In genomic region chr3:72254483-72254882, GRCh38 we compare ENCODE assay signal across 21 cellular contexts.
"Had no signal": no experiment of that assay in that cellular context is flagged by ENCODE, and none has a peak within 500 bp of the region (broad histone marks: within the 10 kb centered on the region; RNA-seq: fewer than 3 reads in every experiment).

No MANE protein-coding gene starts in this region.

- H3K9me3 ChIP-seq: left lung, lower lobe of right lung, pancreas, prostate gland, sigmoid colon, spleen, suprapubic skin, thoracic aorta, tibial artery, upper lobe of right lung had no signal

- ATAC-seq: naive thymus-derived CD8-positive, alpha-beta T cell; stimulated activated effector memory CD8-positive, alpha-beta T cell treated with anti-CD3 and anti-CD28 coated beads, Interleukin-12 subunit alpha, Interleukin-12 subunit beta, amount 100 ng/mL, for 72 hours had no signal

- FAIRE-seq: keratinocyte, pancreas, small intestine, urothelium cell line had no signal

- DNase-seq: hippocampal formation; left colon; left lung; lower lobe of right lung; mammary epithelial cell; naive thymus-derived CD8-positive, alpha-beta T cell; posterior cingulate gyrus; sigmoid colon; spleen; stimulated activated CD4-positive, alpha-beta T cell treated with anti-CD3 and anti-CD28 coated beads, Interleukin-4, amount 100 ng/mL, for 24 hours; stimulated activated naive CD4-positive, alpha-beta T cell; upper lobe of right lung had no signal

- H3K27ac ChIP-seq: left lung, lower lobe of right lung, prostate gland, suprapubic skin, thoracic aorta had no signal

- H3K4me3 ChIP-seq: left lung, lower lobe of right lung, pancreas, prostate gland, sigmoid colon, spleen, suprapubic skin, thoracic aorta, tibial artery, upper lobe of right lung had no signal

- H3K36me3 ChIP-seq: left lung, lower lobe of right lung, pancreas, prostate gland, sigmoid colon, spleen, suprapubic skin, thoracic aorta, tibial artery, upper lobe of right lung had no signal

- H3K27me3 ChIP-seq: left lung, pancreas, sigmoid colon, suprapubic skin, tibial artery, upper lobe of right lung had no signal
